18 cellular contexts compared by ENCODE assay signal in the genomic region with DNA sequence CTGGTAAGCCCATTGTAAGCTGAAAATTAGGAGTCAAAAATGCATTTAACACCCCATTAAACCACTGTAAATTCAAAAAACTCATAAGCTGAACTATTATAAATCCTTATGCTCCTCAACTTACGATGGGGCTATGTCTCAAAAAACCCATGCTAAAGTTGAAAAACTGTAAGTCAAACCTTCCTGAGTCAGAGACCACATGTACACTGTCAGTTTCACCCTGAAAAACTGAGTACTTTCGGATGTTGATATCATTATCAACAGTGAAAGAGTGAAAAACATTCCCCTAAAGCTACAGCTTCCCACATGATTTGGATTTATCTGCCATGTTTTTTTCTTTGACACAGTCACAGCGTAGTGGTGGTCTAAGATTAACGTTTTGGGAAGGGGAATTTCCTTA. TPM values are rescaled to one million over a fixed set of nuclear protein-coding genes. Genes with fewer than 3 reads are reported as not detected.
DNase-seq lines count a peak whose midpoint lies in the region; ATAC-seq and TF ChIP-seq lines count a peak whose summit lies in the region.
"Had no signal": no experiment of that assay in that cellular context is flagged by ENCODE, and none has a peak within 500 bp of the region (broad histone marks: within the 10 kb centered on the region; RNA-seq: fewer than 3 reads in every experiment).

No MANE protein-coding gene starts in this region.

- no peak for DNase-seq in activated T-cell treated with anti-CD3 and anti-CD28 coated beads, Interleukin-2, amount 50 U/mL, for 24 hours
- DNase-seq in activated T-cell treated with anti-CD3 and anti-CD28 coated beads for 4 hours, result no peak
- peak; percentile 67 for DNase-seq in amniotic epithelial cell (ENCODE audit: low read depth)
- DNase-seq in smooth muscle cell (lab: John Stamatoyannopoulos, UW; ENCODE audit: unreplicated experiment), result no peak
- DNase-seq in NCI-H2227 (lab: John Stamatoyannopoulos, UW; ENCODE audit: unreplicated experiment), result no peak
- no peak for DNase-seq in prostate gland (ENCODE audit: low spot score)
- DNase-seq: CD8-positive, alpha-beta memory T cell; DND-41; KG1; NCI-H146; NCI-H2081 treated with DMSO at 0.1 percent for 48 hours; NCI-H2227 treated with DMSO at 0.1 percent for 48 hours; NCI-H524; Peyer's patch had no signal

- H3K4me3 ChIP-seq in HEK293 (ENCODE audit: low read depth, low read length) (no peak overlapping the region), smooth muscle cell (no peak overlapping the region), prostate gland (no peak overlapping the region)
- H3K4me3 ChIP-seq: BLaER1 treated with 17β-estradiol and CSF1 and Interleukin-3, amounts not matched to agents 10 nM and 100 nM; Peyer's patch had no signal

- no peak for ATAC-seq in GM19463 (IDR thresholded peaks at IDR 0.05; ENCODE audit: unreplicated experiment)
- ATAC-seq: Right ventricle myocardium inferior had no signal

- no peak overlapping the region for H2AFZ ChIP-seq in smooth muscle cell (ENCODE audit: low read depth)

- H3K27me3 ChIP-seq in smooth muscle cell (ENCODE audit: low read depth), result no peaks in the 10 kb centered on the region
- H3K27me3 ChIP-seq in prostate gland (replicated peaks; ENCODE audit: insufficient read depth), result no peaks in the 10 kb centered on the region
- H3K27me3 ChIP-seq: BLaER1 treated with 17β-estradiol and CSF1 and Interleukin-3, amounts not matched to agents 10 nM and 100 nM; Peyer's patch had no signal

- H3K9me3 Mint-ChIP-seq in activated T-cell treated with anti-CD3 and anti-CD28 coated beads, Interleukin-2, amount 50 U/mL, for 24 hours, result no peaks in the 10 kb centered on the region
- H3K9me3 Mint-ChIP-seq: CD8-positive, alpha-beta memory T cell had no signal

- H3K36me3 Mint-ChIP-seq in activated T-cell treated with anti-CD3 and anti-CD28 coated beads, Interleukin-2, amount 50 U/mL, for 24 hours (ENCODE audit: low read depth), result no peaks in the 10 kb centered on the region
- H3K36me3 Mint-ChIP-seq: CD8-positive, alpha-beta memory T cell had no signal

- CTCF ChIA-PET in HEK293 (lab: Yijun Ruan, JAX), result interaction anchor here (0.8 to 1.3 kb wide), 2 partner anchors 13 to 17 kb away, joined by 3 read pairs; no protein-coding TSS in a partner anchor

- no peak for TF ChIP-seq CTCF in HEK293 (tag by site-specific recombination; IDR thresholded peaks at IDR 0.05)
- TF ChIP-seq CTCF in smooth muscle cell (IDR thresholded peaks at IDR 0.05; ENCODE audit: borderline replicate concordance, insufficient read depth, poor library complexity, severe bottlenecking), result no peak
- TF ChIP-seq CTCF in prostate gland (IDR thresholded peaks at IDR 0.05), result no peak

- H3K4me1 ChIP-seq in HEK293 (ENCODE audit: control insufficient read depth, insufficient read depth, low read length) (no peaks in the 10 kb centered on the region), smooth muscle cell (ENCODE audit: low read depth) (peaks cover 22% of the 10 kb centered on the region), prostate gland (replicated peaks) (no peaks in the 10 kb centered on the region)
- H3K4me1 ChIP-seq: BLaER1 treated with 17β-estradiol and CSF1 and Interleukin-3, amounts not matched to agents 10 nM and 100 nM; Peyer's patch had no signal

- H3K9me3 ChIP-seq in HEK293 (ENCODE audit: control insufficient read depth, insufficient read depth, low read depth, low read length) (no peaks in the 10 kb centered on the region), smooth muscle cell (replicated peaks; ENCODE audit: low read depth) (no peaks in the 10 kb centered on the region), prostate gland (no peaks in the 10 kb centered on the region)
- H3K9me3 ChIP-seq: BLaER1 treated with 17β-estradiol and CSF1 and Interleukin-3, amounts not matched to agents 10 nM and 100 nM; Peyer's patch had no signal

- H3K27ac Mint-ChIP-seq in activated T-cell treated with anti-CD3 and anti-CD28 coated beads, Interleukin-2, amount 50 U/mL, for 24 hours, result peak overlapping the region; percentile 47

- POLR2A ChIA-PET in HEK293 (lab: Yijun Ruan, JAX), result no interaction called here

- H3K9ac ChIP-seq in smooth muscle cell (ENCODE audit: low read depth), result no peak overlapping the region
- H3K9ac ChIP-seq: BLaER1 treated with 17β-estradiol and CSF1 and Interleukin-3, amounts not matched to agents 10 nM and 100 nM had no signal

- H3K36me3 ChIP-seq in HEK293 (ENCODE audit: control insufficient read depth in 2 of 2, insufficient read depth in 1 of 2, low read length in 2 of 2) (peaks cover 0 to 6% of the 10 kb centered on the region in 2 experiments; a peak in 2 of 3 replicates), smooth muscle cell (ENCODE audit: low read depth) (no peaks in the 10 kb centered on the region), prostate gland (no peaks in the 10 kb centered on the region)
- H3K36me3 ChIP-seq: BLaER1 treated with 17β-estradiol and CSF1 and Interleukin-3, amounts not matched to agents 10 nM and 100 nM; Peyer's patch had no signal

- peaks cover 21% of the 10 kb centered on the region for H3F3A ChIP-seq in smooth muscle cell (ENCODE audit: low read depth)

- H3K4me1 Mint-ChIP-seq in activated T-cell treated with anti-CD3 and anti-CD28 coated beads, Interleukin-2, amount 50 U/mL, for 24 hours (ENCODE audit: low read depth), result peaks cover 21% of the 10 kb centered on the region
- H3K4me1 Mint-ChIP-seq: CD8-positive, alpha-beta memory T cell had no signal

- WGBS in smooth muscle cell (ENCODE audit: low lambda C conversion rate), result 19% methylated on average over 4 of the region's 4 CpGs
- WGBS in prostate gland, result 95% methylated on average over 4 of the region's 4 CpGs

- no peak for TF ChIP-seq POLR2A in prostate gland (IDR thresholded peaks at IDR 0.05)

- H3K27ac ChIP-seq in HEK293 (ENCODE audit: extremely low read depth, low read depth, low read length) (no peak overlapping the region), smooth muscle cell (ENCODE audit: low read depth) (peak overlapping the region; percentile 79), prostate gland (no peak overlapping the region)
- H3K27ac ChIP-seq: BLaER1 treated with 17β-estradiol and CSF1 and Interleukin-3, amounts not matched to agents 10 nM and 100 nM; Peyer's patch had no signal

- peak overlapping the region; percentile 54 for H3K4me2 ChIP-seq in smooth muscle cell
- H3K4me2 ChIP-seq: BLaER1 treated with 17β-estradiol and CSF1 and Interleukin-3, amounts not matched to agents 10 nM and 100 nM had no signal

- H4K20me1 ChIP-seq in smooth muscle cell (ENCODE audit: low read depth), result peaks cover 68% of the 10 kb centered on the region
- H4K20me1 ChIP-seq: BLaER1 treated with 17β-estradiol and CSF1 and Interleukin-3, amounts not matched to agents 10 nM and 100 nM had no signal

- intact Hi-C loops in prostate gland (cut with DNase I), result no loop called here

- peaks cover 84% of the 10 kb centered on the region for H3K79me2 ChIP-seq in smooth muscle cell (ENCODE audit: low read depth)

- no peaks in the 10 kb centered on the region for H3K27me3 Mint-ChIP-seq in activated T-cell treated with anti-CD3 and anti-CD28 coated beads, Interleukin-2, amount 50 U/mL, for 24 hours
- H3K27me3 Mint-ChIP-seq: CD8-positive, alpha-beta memory T cell had no signal

- no peak overlapping the region for H3K4me3 Mint-ChIP-seq in activated T-cell treated with anti-CD3 and anti-CD28 coated beads, Interleukin-2, amount 50 U/mL, for 24 hours
- H3K4me3 Mint-ChIP-seq: CD8-positive, alpha-beta memory T cell had no signal

TF ChIP-seq in HEK293, 187 proteins besides CTCF, POLR2A, EP300 and RAD21:
- TF ChIP-seq ZNF747 (tag by site-specific recombination; IDR thresholded peaks at IDR 0.05) (no peak), PRDM1 (tag by site-specific recombination; IDR thresholded peaks at IDR 0.05) (0 out of 2 replicates have a peak, but pooled peaks have one; percentile 19)
TF ChIP-seq in HEK293: peak in this region for 1.

RNA-seq across cellular contexts. Expression of a gene that starts 14.2 kb away (rescaled TPM):
- total RNA-seq in smooth muscle cell, result 95.3 and 112 TPM in 2 replicates
- polyA plus RNA-seq in smooth muscle cell, result 46.3 and 51.4 TPM in 2 replicates
- 10 to 100 TPM; 20.4 to 22.3 TPM for total RNA-seq in prostate gland

RNA-seq across cellular contexts. Expression of a gene that starts 35.7 kb away (rescaled TPM):
- total RNA-seq in smooth muscle cell (15.7 and 16.4 TPM in 2 replicates), prostate gland (1 to 10 TPM; 5.4 to 6.8 TPM)
- polyA plus RNA-seq in smooth muscle cell, result 12.0 and 12.4 TPM in 2 replicates
